Comparison of ENCODE assay signal across 8 cellular contexts in genomic region chr19:10332965-10333757, GRCh38. TPM values are rescaled to one million over a fixed set of nuclear protein-coding genes. Genes with fewer than 3 reads are reported as not detected.
DNase-seq lines count a peak whose midpoint lies in the region; ATAC-seq and TF ChIP-seq lines count a peak whose summit lies in the region.

TSS of gene RAVER1 (minus strand) at chr19:10333529. CDS start at chr19:10333507, 22 bp downstream.

- H3K9me3 ChIP-seq in CD4-positive, alpha-beta memory T cell (ENCODE audit: control insufficient read depth in 1 of 2, low read length in 2 of 2) = no peaks in the 10 kb centered on the region
- H3K9me3 ChIP-seq in liver (ENCODE audit: control insufficient read depth in 4 of 4, low read length in 3 of 4) = no peaks in the 10 kb centered on the region

- H3K27me3 Mint-ChIP-seq in CD4-positive, alpha-beta memory T cell = no peaks in the 10 kb centered on the region

- peak within 1 kb of the TSS; percentile 73 to 89 for H3K4me3 ChIP-seq in CD4-positive, alpha-beta memory T cell (ENCODE audit: low read length in 2 of 2)
- H3K4me3 ChIP-seq in liver (ENCODE audit: low read depth in 1 of 3, low read length in 3 of 3) = peak within 1 kb of the TSS; percentile 77 to 93 (median 90)

- peaks cover 44% of the 10 kb centered on the region for H3K4me1 ChIP-seq in CD4-positive, alpha-beta memory T cell (ENCODE audit: insufficient read depth, low read length)
- H3K4me1 ChIP-seq in liver (ENCODE audit: control insufficient read depth in 4 of 4, insufficient read depth in 4 of 4, low read length in 3 of 4) = peaks cover 10 to 44% (median 30%) of the 10 kb centered on the region in 4 donors

- CTCF ChIA-PET in CD4-positive, alpha-beta memory T cell (lab: Charles Lee; ENCODE audit: partially characterized antibody) = interaction anchor here (0.6 to 1.3 kb wide), 3 partner anchors 13 to 83 kb away, joined by 4 to 6 read pairs (median 4); no protein-coding TSS in a partner anchor

- H3K27ac ChIP-seq in CD4-positive, alpha-beta memory T cell (ENCODE audit: low read depth, low read length) = peak within 1 kb of the TSS; percentile 88
- peak within 1 kb of the TSS; percentile 89 to 95 for H3K27ac ChIP-seq in liver (ENCODE audit: low read depth in 1 of 2, low read length in 2 of 2)

- 1% methylated on average over 82 of the region's 82 CpGs for WGBS in liver

- H3K4me1 Mint-ChIP-seq in CD4-positive, alpha-beta memory T cell = peaks cover 7 to 57% (median 27%) of the 10 kb centered on the region in 4 donors

- peak; percentile 97 to 98 (median 98) for DNase-seq in CD4-positive, alpha-beta memory T cell
- DNase-seq in HK-2 (ENCODE audit: unreplicated experiment) = peak; percentile 97
- DNase-seq in NCI-H82 treated with DMSO at 0.1 percent for 48 hours (lab: John Stamatoyannopoulos, UW; ENCODE audit: unreplicated experiment) = peak; percentile 86
- DNase-seq in activated CD4-positive, alpha-beta T cell treated with anti-CD3 and anti-CD28 coated beads, Interleukin-2, amount 50 U/mL, for 48 hours = peak; percentile 99
- peak; percentile 99 for DNase-seq in dermis blood vessel endothelial cell
- peak; percentile 98 for DNase-seq in stimulated activated CD4-positive, alpha-beta T cell treated with anti-CD3 and anti-CD28 coated beads, Interleukin-4, amount 100 ng/mL, for 1 hour

- intact Hi-C loops in CD4-positive, alpha-beta memory T cell (cut with micrococcal nuclease) = loop anchor here (1.0 to 5.0 kb wide), 7 partner anchors 17 to 516 kb away; partner anchors contain the start of genes CDC37, FBXL12, FDX2 and ICAM1

- peaks cover 10 to 35% of the 10 kb centered on the region in 2 donors for H3K36me3 Mint-ChIP-seq in CD4-positive, alpha-beta memory T cell

- TF ChIP-seq RAD21 in liver (IDR thresholded peaks at IDR 0.05) = peak in 1 of 2 donors; percentile 16

- H3K27ac Mint-ChIP-seq in CD4-positive, alpha-beta memory T cell = peak within 1 kb of the TSS; percentile 91 to 98 (median 97)

- POLR2A ChIA-PET in CD4-positive, alpha-beta memory T cell (lab: Charles Lee; ENCODE audit: partially characterized antibody) = interaction anchor here (0.6 to 3.6 kb wide), 19 partner anchors 10 to 385 kb away, joined by 3 to 33 read pairs (median 4); partner anchors contain the start of genes CDC37, DNM2, FDX2 and ICAM1

- peak; percentile 84 for ATAC-seq in GM19455 (IDR thresholded peaks at IDR 0.05; ENCODE audit: unreplicated experiment)

- peaks cover 45% of the 10 kb centered on the region for H3K36me3 ChIP-seq in CD4-positive, alpha-beta memory T cell (ENCODE audit: insufficient read depth, low read length)
- peaks cover 4 to 22% (median 8%) of the 10 kb centered on the region in 4 donors for H3K36me3 ChIP-seq in liver (ENCODE audit: control insufficient read depth in 4 of 4, insufficient read depth in 3 of 4, low read depth in 1 of 4, low read length in 3 of 4)

- TF ChIP-seq CTCF in liver (IDR thresholded peaks at IDR 0.05; ENCODE audit: low read depth, low read length, missing input control) = no peak

- no peaks in the 10 kb centered on the region for H3K9me3 Mint-ChIP-seq in CD4-positive, alpha-beta memory T cell

- H3K27me3 ChIP-seq in CD4-positive, alpha-beta memory T cell (ENCODE audit: insufficient read depth, low read length) = no peaks in the 10 kb centered on the region
- no peaks in the 10 kb centered on the region for H3K27me3 ChIP-seq in liver (ENCODE audit: control insufficient read depth in 4 of 4, insufficient read depth in 4 of 4, low read length in 3 of 4)

- H3K4me3 Mint-ChIP-seq in CD4-positive, alpha-beta memory T cell = peak within 1 kb of the TSS; percentile 92 to 99 (median 96)

- peak within 1 kb of the TSS; percentile 73 to 82 for H3K9ac ChIP-seq in liver (ENCODE audit: low read depth in 1 of 2, low read length in 2 of 2)

TF ChIP-seq in liver, 16 proteins besides CTCF, POLR2A, EP300 and RAD21:
- no peak for TF ChIP-seq REST (IDR thresholded peaks at IDR 0.05)
- peak; percentile 99 for TF ChIP-seq YY1 (IDR thresholded peaks at IDR 0.05)
- peak; percentile 35 for TF ChIP-seq NR2F2 (IDR thresholded peaks at IDR 0.05)
- no peak for TF ChIP-seq TAF1 (conservative IDR thresholded peaks at IDR 0.05)
- peak in 1 of 2 donors; percentile 6 for TF ChIP-seq HNF4A (conservative IDR thresholded peaks at IDR 0.05)
- no peak for TF ChIP-seq ATF3 (IDR thresholded peaks at IDR 0.05)
- TF ChIP-seq RXRA (IDR thresholded peaks at IDR 0.05) = peak in 1 of 2 donors; percentile 57
- peak in 1 of 2 donors; percentile 74 for TF ChIP-seq GABPA (IDR thresholded peaks at IDR 0.05 in 1 of 2, conservative IDR thresholded peaks at IDR 0.05 in 1 of 2)
- no peak for TF ChIP-seq ZBTB33 (IDR thresholded peaks at IDR 0.05)
- TF ChIP-seq FOXA2 (IDR thresholded peaks at IDR 0.05) = no peak
- no peak for TF ChIP-seq JUND (IDR thresholded peaks at IDR 0.05)
- TF ChIP-seq HNF4G (IDR thresholded peaks at IDR 0.05) = no peak
- TF ChIP-seq FOXA1 (IDR thresholded peaks at IDR 0.05) = no peak
- TF ChIP-seq MAX (IDR thresholded peaks at IDR 0.05) = no peak
- TF ChIP-seq EGR1 (IDR thresholded peaks at IDR 0.05; ENCODE audit: low read depth in 2 of 2) = no peak
- peak; percentile 80 for TF ChIP-seq SP1 (IDR thresholded peaks at IDR 0.05)

RNA-seq across cellular contexts. Expression of gene RAVER1, which starts in this region (rescaled TPM):
- total RNA-seq in CD4-positive, alpha-beta memory T cell = 10 to 100 TPM; 46.1 to 56.1 TPM
- polyA plus RNA-seq in CD4-positive, alpha-beta memory T cell = 10 to 100 TPM in 1 of 2 donors, 1 to 10 TPM in 1; 6.8 to 28.4 TPM
- total RNA-seq in dermis blood vessel endothelial cell (13.3 and 30.9 TPM in 2 replicates), liver (10 to 100 TPM in 1 of 2 donors, 1 to 10 TPM in 1; 6.4 to 13.6 TPM)
- polyA plus RNA-seq in liver = 1 to 10 TPM; 2.1 to 5.9 TPM

Comparison
In these comparisons a context has a peak if more than half of its experiments do, and no peak if none do; other contexts are left out.
1. Peak in every context shown above with its lines: DNase-seq, ATAC-seq, H3K4me3 ChIP-seq and H3K27ac ChIP-seq.